ENCODE assay signal across 12 cellular contexts in genomic region chr12:32753605-32754004, GRCh38. TPM values are rescaled to one million over a fixed set of nuclear protein-coding genes. Genes with fewer than 3 reads are reported as not detected.
DNase-seq lines count a peak whose midpoint lies in the region; ATAC-seq and TF ChIP-seq lines count a peak whose summit lies in the region.
"Had no signal": no experiment of that assay in that cellular context is flagged by ENCODE, and none has a peak within 500 bp of the region (broad histone marks: within the 10 kb centered on the region; RNA-seq: fewer than 3 reads in every experiment).

No MANE protein-coding gene starts in this region.

- H3K27ac Mint-ChIP-seq in GM23338 (no peak overlapping the region), immature natural killer cell (peak overlapping the region in 5 of 6 donors; percentile 22 to 94 (median 61))
- H3K27ac Mint-ChIP-seq in activated T-helper 2 cell treated with anti-CD3 and anti-CD28 coated beads, Interferon-gamma antibody, Interleukin-2, Interleukin-4, amounts not matched to agents 10 μg/mL and 5 μg/mL and 100 μg/mL, durations not matched to agents 14 hours and 24 hours and 36 hours: peak overlapping the region; percentile 26

- peaks cover 24% of the 10 kb centered on the region for H3K79me2 ChIP-seq in GM23338 (replicated peaks; ENCODE audit: insufficient read depth)

- no peak for TF ChIP-seq POLR2A in uterus (IDR thresholded peaks at IDR 0.05)

- H3K9me3 Mint-ChIP-seq in GM23338 (no peaks in the 10 kb centered on the region), immature natural killer cell (no peaks in the 10 kb centered on the region)
- no peaks in the 10 kb centered on the region for H3K9me3 Mint-ChIP-seq in activated T-helper 2 cell treated with anti-CD3 and anti-CD28 coated beads, Interferon-gamma antibody, Interleukin-2, Interleukin-4, amounts not matched to agents 10 μg/mL and 5 μg/mL and 100 μg/mL, durations not matched to agents 14 hours and 24 hours and 36 hours

- H3K4me1 ChIP-seq in A673 (ENCODE audit: insufficient read depth, low read length, poor library complexity, severe bottlenecking): no peaks in the 10 kb centered on the region
- H3K4me1 ChIP-seq in GM23338 (ENCODE audit: insufficient read depth): peaks cover 8% of the 10 kb centered on the region
- H3K4me1 ChIP-seq in uterus: no peaks in the 10 kb centered on the region

- BruUV-seq in A673 (replicated peaks; lab: Mats Ljungman, UMichigan): no TSS peak

- H3K27ac ChIP-seq in A673 (ENCODE audit: low read depth, low read length, poor library complexity, severe bottlenecking) (no peak overlapping the region), GM23338 (ENCODE audit: low read depth) (no peak overlapping the region), uterus (no peak overlapping the region)

- H3K36me3 Mint-ChIP-seq in GM23338 (ENCODE audit: low read depth) (peaks cover 55% of the 10 kb centered on the region), immature natural killer cell (peaks cover 3 to 26% (median 4%) of the 10 kb centered on the region in 3 donors)
- peaks cover 50% of the 10 kb centered on the region for H3K36me3 Mint-ChIP-seq in activated T-helper 2 cell treated with anti-CD3 and anti-CD28 coated beads, Interferon-gamma antibody, Interleukin-2, Interleukin-4, amounts not matched to agents 10 μg/mL and 5 μg/mL and 100 μg/mL, durations not matched to agents 14 hours and 24 hours and 36 hours (ENCODE audit: low read depth)

- H3K4me3 Mint-ChIP-seq in GM23338 (peak overlapping the region; percentile 91), immature natural killer cell (peak overlapping the region in 4 of 5 donors; percentile 8 to 61 (median 26))
- peak overlapping the region; percentile 92 for H3K4me3 Mint-ChIP-seq in activated T-helper 2 cell treated with anti-CD3 and anti-CD28 coated beads, Interferon-gamma antibody, Interleukin-2, Interleukin-4, amounts not matched to agents 10 μg/mL and 5 μg/mL and 100 μg/mL, durations not matched to agents 14 hours and 24 hours and 36 hours (ENCODE audit: low read depth)

- H3K4me1 Mint-ChIP-seq in GM23338 (peaks cover 13% of the 10 kb centered on the region; the same call in 2 of the 3 replicates), immature natural killer cell (peaks cover 21 to 36% of the 10 kb centered on the region in 2 donors)
- H3K4me1 Mint-ChIP-seq in activated T-helper 2 cell treated with anti-CD3 and anti-CD28 coated beads, Interferon-gamma antibody, Interleukin-2, Interleukin-4, amounts not matched to agents 10 μg/mL and 5 μg/mL and 100 μg/mL, durations not matched to agents 14 hours and 24 hours and 36 hours (ENCODE audit: low read depth): peaks cover 22% of the 10 kb centered on the region

- no peaks in the 10 kb centered on the region for H3K27me3 ChIP-seq in A673 (replicated peaks; ENCODE audit: insufficient read depth, low read depth, low read length, poor library complexity)
- no peaks in the 10 kb centered on the region for H3K27me3 ChIP-seq in GM23338 (ENCODE audit: insufficient read depth)
- H3K27me3 ChIP-seq in uterus: no peaks in the 10 kb centered on the region
- H3K27me3 ChIP-seq: spleen had no signal

- H3K27me3 Mint-ChIP-seq in GM23338 (ENCODE audit: insufficient read depth, low read depth, poor library complexity) (no peaks in the 10 kb centered on the region), immature natural killer cell (ENCODE audit: low read depth in 3 of 3) (no peaks in the 10 kb centered on the region)
- H3K27me3 Mint-ChIP-seq in activated T-helper 2 cell treated with anti-CD3 and anti-CD28 coated beads, Interferon-gamma antibody, Interleukin-2, Interleukin-4, amounts not matched to agents 10 μg/mL and 5 μg/mL and 100 μg/mL, durations not matched to agents 14 hours and 24 hours and 36 hours (ENCODE audit: low read depth): no peaks in the 10 kb centered on the region

- H3K36me3 ChIP-seq in A673 (ENCODE audit: insufficient read depth, low read length, poor library complexity, severe bottlenecking) (peaks cover 52% of the 10 kb centered on the region), GM23338 (ENCODE audit: insufficient read depth) (peaks cover 38% of the 10 kb centered on the region), uterus (no peaks in the 10 kb centered on the region)

- intact Hi-C loops in A673 (cut with micrococcal nuclease; ENCODE audit: unreplicated experiment) (loop anchor here (2.0 kb wide), 1 partner anchor 1269 kb away; the partner anchor contains the start of gene ALG10), uterus (cut with DNase I; ENCODE audit: low total_unique reads) (no loop called here), left colon (cut with DNase I, micrococcal nuclease) (no loop called here)
- intact Hi-C loops in activated T-helper 2 cell treated with anti-CD3 and anti-CD28 coated beads, Interferon-gamma antibody, Interleukin-2, Interleukin-4, amounts not matched to agents 10 μg/mL and 5 μg/mL and 100 μg/mL, durations not matched to agents 14 hours and 24 hours and 36 hours (cut with micrococcal nuclease): loop anchor here (2.0 to 10.0 kb wide), 2 partner anchors 299 to 1679 kb away; partner anchors contain the start of gene DDX11

- no peaks in the 10 kb centered on the region for H3K9me3 ChIP-seq in A673 (ENCODE audit: low read depth, low read length, poor library complexity, severe bottlenecking)
- no peaks in the 10 kb centered on the region for H3K9me3 ChIP-seq in uterus
- H3K9me3 ChIP-seq: spleen had no signal

- H4K20me1 ChIP-seq in GM23338 (replicated peaks; ENCODE audit: insufficient read depth): 0 out of 2 replicates have a peak, but pooled peaks cover 3% of the 10 kb centered on the region

- POLR2A ChIA-PET in A673 (lab: Charles Lee; ENCODE audit: low non-redundant PET): no interaction called here

- peak overlapping the region; percentile 87 for H3K4me2 ChIP-seq in GM23338

- no peak for ATAC-seq in GM23338
- ATAC-seq in HG02571 (IDR thresholded peaks at IDR 0.05; ENCODE audit: unreplicated experiment): no peak
- ATAC-seq in left colon: no peak
- ATAC-seq: left cardiac atrium had no signal

- DNase-seq in A673 (ENCODE audit: low spot score) (no peak), GM23338 (ENCODE audit: low spot score) (no peak), immature natural killer cell (no peak), SIG-M5 (lab: John Stamatoyannopoulos, UW) (no peak), uterus (no peak), left colon (no peak)
- DNase-seq in activated T-helper 2 cell treated with anti-CD3 and anti-CD28 coated beads, Interferon-gamma antibody, Interleukin-2, Interleukin-4, amounts not matched to agents 10 μg/mL and 5 μg/mL and 100 μg/mL, durations not matched to agents 14 hours and 24 hours and 36 hours (ENCODE audit: low spot score): no peak
- DNase-seq: DMS 273 treated with DMSO at 0.1 percent for 48 hours, left cardiac atrium, RPMI8226, spleen had no signal

- peak overlapping the region; percentile 65 for H3K4me3 ChIP-seq in A673 (ENCODE audit: low read depth, low read length, poor library complexity, severe bottlenecking)
- H3K4me3 ChIP-seq in GM23338: peak overlapping the region; percentile 65
- H3K4me3 ChIP-seq in uterus: no peak overlapping the region

- no peak for TF ChIP-seq CTCF in A673 (conservative IDR thresholded peaks at IDR 0.05; ENCODE audit: low read depth, low read length)
- TF ChIP-seq CTCF in GM23338 (conservative IDR thresholded peaks at IDR 0.05; ENCODE audit: low read depth in 2 of 2): no peak
- TF ChIP-seq CTCF in uterus (IDR thresholded peaks at IDR 0.05): no peak

- no peak overlapping the region for H2AFZ ChIP-seq in GM23338

- H3F3A ChIP-seq in GM23338 (replicated peaks; ENCODE audit: low read depth): no peaks in the 10 kb centered on the region; the same call in 1 of the 2 replicates

- CTCF ChIA-PET in A673 (lab: Charles Lee): no interaction called here

- no peaks in the 10 kb centered on the region for H3K9me2 ChIP-seq in GM23338 (ENCODE audit: insufficient read depth)

RNA-seq across cellular contexts. Expression of gene YARS2, which starts 2.1 kb away (rescaled TPM):
- total RNA-seq in A673 (2021): 29.1 and 29.4 TPM in 2 replicates
- total RNA-seq in GM23338 (2014; rRNA removed; shearing (Covaris generic)): 67.1 and 73.0 TPM in 2 replicates
- 70.1 and 76.7 TPM in 2 replicates for polyA plus RNA-seq in GM23338 (2016; fragmentation: Nextera tagmentation; extraction: Ambion mirVana)
- 29.3 and 30.3 TPM in 2 replicates for total RNA-seq in activated T-helper 2 cell treated with anti-CD3 and anti-CD28 coated beads, Interferon-gamma antibody, Interleukin-2, Interleukin-4, amounts not matched to agents 10 μg/mL and 5 μg/mL and 100 μg/mL, durations not matched to agents 14 hours and 24 hours and 36 hours
- polyA plus RNA-seq in immature natural killer cell: 10 to 100 TPM in 2 of 3 donors, 1 to 10 TPM in 1; 8.8 to 19.1 (median 13.7) TPM
- 10 to 100 TPM; 14.3 to 40.0 (median 15.2) TPM for total RNA-seq in uterus
- total RNA-seq in left colon: 10 to 100 TPM; 13.4 to 14.9 TPM

Comparison
In these comparisons a context has a peak if more than half of its experiments do, and no peak if none do; other contexts are left out.
1. H3K4me3 ChIP-seq: peak in A673 (single experiment) and GM23338 (single experiment); none in uterus (0 of 2).
2. H3K4me3 Mint-ChIP-seq: peak in every context shown above with its lines; median percentile 92 in activated T-helper 2 cell treated with anti-CD3 and anti-CD28 coated beads, Interferon-gamma antibody, Interleukin-2, Interleukin-4, amounts not matched to agents 10 μg/mL and 5 μg/mL and 100 μg/mL, durations not matched to agents 14 hours and 24 hours and 36 hours; 91 in GM23338; 26 in immature natural killer cell.
3. intact Hi-C loops: an anchor here in A673 (2.0 kb wide) and activated T-helper 2 cell treated with anti-CD3 and anti-CD28 coated beads, Interferon-gamma antibody, Interleukin-2, Interleukin-4, amounts not matched to agents 10 μg/mL and 5 μg/mL and 100 μg/mL, durations not matched to agents 14 hours and 24 hours and 36 hours (2.0 to 10.0 kb wide); none called in uterus and left colon.